Comparison of ENCODE assay signal across 18 cellular contexts in the genomic region with DNA sequence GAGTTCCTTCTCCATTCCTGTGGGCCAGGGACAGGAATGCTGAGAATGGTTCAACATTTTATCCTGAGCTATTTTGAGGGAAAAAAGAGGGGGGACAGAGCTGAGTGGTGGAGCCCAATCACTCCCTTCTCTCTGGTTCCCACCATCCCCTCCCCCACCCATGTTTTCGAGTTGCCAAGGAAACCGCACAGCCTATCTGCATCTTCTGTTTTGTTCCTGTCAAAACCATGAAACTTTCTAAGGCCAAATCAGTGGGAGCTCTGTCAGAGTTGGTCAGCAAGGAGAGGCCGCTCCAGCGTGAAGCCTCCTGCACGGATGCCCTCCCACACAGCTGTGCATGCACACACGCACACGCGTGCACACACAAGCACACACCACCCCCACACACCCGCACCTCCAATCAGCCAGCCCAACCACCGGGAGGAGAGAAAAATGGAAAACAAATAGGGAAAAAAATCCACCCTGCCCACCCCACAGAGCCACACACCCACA. TPM values are rescaled to one million over a fixed set of nuclear protein-coding genes. Genes with fewer than 3 reads are reported as not detected.
DNase-seq lines count a peak whose midpoint lies in the region; ATAC-seq, FAIRE-seq and TF ChIP-seq lines count a peak whose summit lies in the region.
"Had no signal": no experiment of that assay in that cellular context is flagged by ENCODE, and none has a peak within 500 bp of the region (broad histone marks: within the 10 kb centered on the region; RNA-seq: fewer than 3 reads in every experiment).

No MANE protein-coding gene starts in this region.

- H3K9me3 Mint-ChIP-seq in endothelial cell (ENCODE audit: unreplicated experiment) (no peaks in the 10 kb centered on the region), mesothelial cell of epicardium (no peaks in the 10 kb centered on the region)

- H3K4me1 Mint-ChIP-seq in endothelial cell (ENCODE audit: unreplicated experiment), result peaks cover 8% of the 10 kb centered on the region
- H3K4me1 Mint-ChIP-seq in mesothelial cell of epicardium, result peaks cover 25% of the 10 kb centered on the region

- DNase-seq in left cardiac atrium (no peak), left ventricle myocardium inferior (no peak), endothelial cell (ENCODE audit: low spot score) (peak; percentile 53), mesothelial cell of epicardium (ENCODE audit: low spot score in 2 of 2, unreplicated experiment in 2 of 2) (no peak), uterus (peak; percentile 57 to 62), A673 (ENCODE audit: low spot score) (no peak), activated gamma-delta T cell (lab: John Stamatoyannopoulos, UW) (no peak), D721Med (ENCODE audit: insufficient read length, low spot score) (no peak)
- DNase-seq: activated CD4-positive, CD25-positive, alpha-beta regulatory T cell treated with anti-CD3 and anti-CD28 coated beads, Interleukin-2, amount 50 U/mL, for 72 hours; activated T-cell treated with anti-CD3 and anti-CD28 coated beads, Interleukin-2, amount 50 U/mL, for 1 hour; adrenal gland; COR-L47; gastrocnemius medialis; left ventricle myocardium superior; NCI-H2171; occipital lobe had no signal

- no peak for FAIRE-seq in D721Med (lab: Jason Lieb, UNC)
- FAIRE-seq: A204.1, GM18507 had no signal

- H3K27me3 Mint-ChIP-seq in endothelial cell (ENCODE audit: unreplicated experiment), result peaks cover 6% of the 10 kb centered on the region
- H3K27me3 Mint-ChIP-seq in mesothelial cell of epicardium (ENCODE audit: low read depth), result no peaks in the 10 kb centered on the region

- POLR2A ChIA-PET in A673 (lab: Charles Lee; ENCODE audit: low non-redundant PET), result no interaction called here

- intact Hi-C loops in left cardiac atrium (cut with DNase I), result no loop called here
- intact Hi-C loops in left ventricle myocardium inferior (cut with micrococcal nuclease), result no loop called here
- intact Hi-C loops in uterus (cut with DNase I; ENCODE audit: low total_unique reads), result no loop called here
- intact Hi-C loops in A673 (cut with micrococcal nuclease; ENCODE audit: unreplicated experiment), result no loop called here

- no peaks in the 10 kb centered on the region for H3K9me3 ChIP-seq in left ventricle myocardium inferior (replicated peaks)
- no peaks in the 10 kb centered on the region for H3K9me3 ChIP-seq in uterus
- no peaks in the 10 kb centered on the region for H3K9me3 ChIP-seq in A673 (ENCODE audit: low read depth, low read length, poor library complexity, severe bottlenecking)
- H3K9me3 ChIP-seq: adrenal gland, gastrocnemius medialis had no signal

- H3K36me3 ChIP-seq in left ventricle myocardium inferior (no peaks in the 10 kb centered on the region), uterus (no peaks in the 10 kb centered on the region), A673 (ENCODE audit: insufficient read depth, low read length, poor library complexity, severe bottlenecking) (no peaks in the 10 kb centered on the region)
- H3K36me3 ChIP-seq: adrenal gland, gastrocnemius medialis had no signal

- H3K27ac Mint-ChIP-seq in endothelial cell (ENCODE audit: unreplicated experiment) (peak overlapping the region; percentile 83), mesothelial cell of epicardium (peak overlapping the region; percentile 96)

- no peak overlapping the region for H3K27ac ChIP-seq in left ventricle myocardium inferior (replicated peaks)
- H3K27ac ChIP-seq in uterus, result peak overlapping the region; percentile 68 to 72
- no peak overlapping the region for H3K27ac ChIP-seq in A673 (ENCODE audit: low read depth, low read length, poor library complexity, severe bottlenecking)
- H3K27ac ChIP-seq: adrenal gland, gastrocnemius medialis had no signal

- TF ChIP-seq POLR2A in uterus (IDR thresholded peaks at IDR 0.05), result no peak

- peak; percentile 69 to 72 for ATAC-seq in left cardiac atrium
- ATAC-seq: gastrocnemius medialis, left ventricle myocardium superior had no signal

- H3K4me3 ChIP-seq in left ventricle myocardium inferior (no peak overlapping the region), uterus (no peak overlapping the region), A673 (ENCODE audit: low read depth, low read length, poor library complexity, severe bottlenecking) (no peak overlapping the region)
- H3K4me3 ChIP-seq: adrenal gland, gastrocnemius medialis had no signal

- H3K4me1 ChIP-seq in left ventricle myocardium inferior, result no peaks in the 10 kb centered on the region
- no peaks in the 10 kb centered on the region for H3K4me1 ChIP-seq in uterus
- H3K4me1 ChIP-seq in A673 (ENCODE audit: insufficient read depth, low read length, poor library complexity, severe bottlenecking), result no peaks in the 10 kb centered on the region
- H3K4me1 ChIP-seq: adrenal gland, gastrocnemius medialis had no signal

- H3K27me3 ChIP-seq in left ventricle myocardium inferior (ENCODE audit: low read depth) (no peaks in the 10 kb centered on the region), uterus (no peaks in the 10 kb centered on the region), A673 (replicated peaks; ENCODE audit: insufficient read depth, low read depth, low read length, poor library complexity) (no peaks in the 10 kb centered on the region)
- H3K27me3 ChIP-seq: adrenal gland, gastrocnemius medialis had no signal

- no TSS peak for BruUV-seq in A673 (replicated peaks; lab: Mats Ljungman, UMichigan)

- H3K36me3 Mint-ChIP-seq in endothelial cell (ENCODE audit: low read depth, unreplicated experiment) (no peaks in the 10 kb centered on the region), mesothelial cell of epicardium (no peaks in the 10 kb centered on the region)

- H3K4me3 Mint-ChIP-seq in endothelial cell (ENCODE audit: unreplicated experiment) (no peak overlapping the region), mesothelial cell of epicardium (no peak overlapping the region)

- TF ChIP-seq CTCF in left ventricle myocardium inferior (IDR thresholded peaks at IDR 0.05; ENCODE audit: borderline replicate concordance) (no peak), endothelial cell (IDR thresholded peaks at IDR 0.05; ENCODE audit: unreplicated experiment) (no peak), mesothelial cell of epicardium (IDR thresholded peaks at IDR 0.05; ENCODE audit: unreplicated experiment) (no peak), uterus (IDR thresholded peaks at IDR 0.05) (no peak), A673 (conservative IDR thresholded peaks at IDR 0.05; ENCODE audit: low read depth, low read length) (no peak), D721Med (IDR thresholded peaks at IDR 0.05; ENCODE audit: insufficient read depth, missing control alignments) (no peak)

- CTCF ChIA-PET in A673 (lab: Charles Lee), result no interaction called here

RNA-seq across cellular contexts. Expression of a gene that starts 54.5 kb away (rescaled TPM):
- total RNA-seq in left cardiac atrium (100 to 1,000 TPM in 1 of 2 donors, 10 to 100 TPM in 1; 81.4 to 102 TPM), left ventricle myocardium inferior (97.7 TPM), endothelial cell (ENCODE audit: unreplicated experiment) (137 TPM), mesothelial cell of epicardium (234 to 238 TPM (median 237 TPM) in 3 replicates), uterus (100 to 1,000 TPM in 3 of 4 donors, 10 to 100 TPM in 1; 82.6 to 464 (median 215) TPM), A673 (2021) (16.1 and 19.5 TPM in 2 replicates)

Comparison
In these comparisons a context has a peak if more than half of its experiments do, and no peak if none do; other contexts are left out.
1. DNase-seq: peak in endothelial cell (single experiment) and uterus (2 of 2); none in left cardiac atrium (single experiment), left ventricle myocardium inferior (single experiment), mesothelial cell of epicardium (0 of 2), A673 (single experiment), activated gamma-delta T cell (single experiment) and D721Med (single experiment).
2. H3K27ac ChIP-seq: peak in uterus (2 of 2); none in left ventricle myocardium inferior (single experiment) and A673 (single experiment).